ENCODE assay signal across 20 cellular contexts in genomic region chr15:54307252-54307902, GRCh38.
DNase-seq lines count a peak whose midpoint lies in the region; ATAC-seq and TF ChIP-seq lines count a peak whose summit lies in the region.
"Had no signal": no experiment of that assay in that cellular context is flagged by ENCODE, and none has a peak within 500 bp of the region (broad histone marks: within the 10 kb centered on the region; RNA-seq: fewer than 3 reads in every experiment).

No MANE protein-coding gene starts in this region.

- H3K27ac ChIP-seq in osteoblast (ENCODE audit: low read depth, low read length), result no peak overlapping the region
- no peak overlapping the region for H3K27ac ChIP-seq in suprapubic skin

- DNase-seq in GM12865 (ENCODE audit: low read depth), result peak; percentile 46
- peak; percentile 55 for DNase-seq in LHCN-M2 (ENCODE audit: low read depth)
- DNase-seq in osteoblast (ENCODE audit: insufficient read length, low spot score, missing footprints), result no peak
- DNase-seq in dermis blood vessel endothelial cell, result no peak
- DNase-seq in suprapubic skin (ENCODE audit: low spot score in 2 of 2), result no peak
- DNase-seq: Calu3, DMS79 treated with DMSO at 0.1 percent for 48 hours, HCEC 1CT, MM.1S, NCI-H2029, NCI-H2227 treated with DMSO at 0.1 percent for 48 hours, NCI-H526 treated with DMSO at 0.1 percent for 48 hours, PC-3, SK-N-SH, SW 1271 had no signal

- H3K27ac Mint-ChIP-seq in activated T-helper 17 cell treated with anti-CD3 and anti-CD28 coated beads, Interleukin-2, amount 50 U/mL, for 72 hours, result no peak overlapping the region
- H3K27ac Mint-ChIP-seq: T-helper 1 cell treated with Interleukin-12 subunit alpha and Interleukin-12 subunit beta and Interleukin-4 antibody, amounts not matched to agents 30 μg/mL and 1 μg/mL, for 36 hours had no signal

- no peaks in the 10 kb centered on the region for H3K27me3 Mint-ChIP-seq in activated T-helper 17 cell treated with anti-CD3 and anti-CD28 coated beads, Interleukin-2, amount 50 U/mL, for 72 hours

- H3K36me3 Mint-ChIP-seq in activated T-helper 17 cell treated with anti-CD3 and anti-CD28 coated beads, Interleukin-2, amount 50 U/mL, for 72 hours (ENCODE audit: low read depth), result no peaks in the 10 kb centered on the region

- H4K20me1 ChIP-seq in osteoblast (ENCODE audit: insufficient read depth, low read length), result no peaks in the 10 kb centered on the region

- no peak for TF ChIP-seq EP300 in suprapubic skin (IDR thresholded peaks at IDR 0.05)

- H3K4me1 ChIP-seq in osteoblast (ENCODE audit: insufficient read depth, low read length) (no peaks in the 10 kb centered on the region), suprapubic skin (no peaks in the 10 kb centered on the region)

- no peaks in the 10 kb centered on the region for H3K9me3 ChIP-seq in osteoblast (ENCODE audit: low read depth, low read length)
- peaks cover 5% of the 10 kb centered on the region for H3K9me3 ChIP-seq in suprapubic skin
- H3K9me3 ChIP-seq: SK-N-SH had no signal

- H3K27me3 ChIP-seq in osteoblast (ENCODE audit: insufficient read depth, low read length), result no peaks in the 10 kb centered on the region
- H3K27me3 ChIP-seq in suprapubic skin, result no peaks in the 10 kb centered on the region

- H2AFZ ChIP-seq in osteoblast (ENCODE audit: low read length), result no peak overlapping the region

- H3K36me3 ChIP-seq in osteoblast (ENCODE audit: insufficient read depth, low read length), result no peaks in the 10 kb centered on the region
- H3K36me3 ChIP-seq in suprapubic skin, result no peaks in the 10 kb centered on the region

- H3K4me1 Mint-ChIP-seq in activated T-helper 17 cell treated with anti-CD3 and anti-CD28 coated beads, Interleukin-2, amount 50 U/mL, for 72 hours, result no peaks in the 10 kb centered on the region

- no peak overlapping the region for H3K4me3 ChIP-seq in GM12865 (ENCODE audit: low read depth, low read length)
- H3K4me3 ChIP-seq in osteoblast (ENCODE audit: insufficient read depth, low read length), result no peak overlapping the region
- no peak overlapping the region for H3K4me3 ChIP-seq in suprapubic skin
- H3K4me3 ChIP-seq: K562 had no signal

- no peaks in the 10 kb centered on the region for H3K9me3 Mint-ChIP-seq in activated T-helper 17 cell treated with anti-CD3 and anti-CD28 coated beads, Interleukin-2, amount 50 U/mL, for 72 hours

- no peaks in the 10 kb centered on the region for H3K79me2 ChIP-seq in osteoblast (ENCODE audit: insufficient read depth, low read length)

- WGBS in suprapubic skin, result 91% methylated on average over 3 of the region's 3 CpGs

- no peak overlapping the region for H3K4me3 Mint-ChIP-seq in activated T-helper 17 cell treated with anti-CD3 and anti-CD28 coated beads, Interleukin-2, amount 50 U/mL, for 72 hours
- H3K4me3 Mint-ChIP-seq: T-helper 1 cell treated with Interleukin-12 subunit alpha and Interleukin-12 subunit beta and Interleukin-4 antibody, amounts not matched to agents 30 μg/mL and 1 μg/mL, for 36 hours had no signal

- no peak for TF ChIP-seq POLR2A in suprapubic skin (IDR thresholded peaks at IDR 0.05)

- H3K4me2 ChIP-seq in osteoblast (ENCODE audit: insufficient read depth, low read length), result no peak overlapping the region
- H3K4me2 ChIP-seq: SK-N-SH had no signal

- no peak for TF ChIP-seq CTCF in GM12865 (IDR thresholded peaks at IDR 0.05; ENCODE audit: insufficient read depth, low read depth, low read length, missing control alignments)
- TF ChIP-seq CTCF in osteoblast (IDR thresholded peaks at IDR 0.05; ENCODE audit: extremely low read depth, low read depth, low read length), result no peak
- TF ChIP-seq CTCF in suprapubic skin (IDR thresholded peaks at IDR 0.05), result no peak

- ATAC-seq in HG02938 (IDR thresholded peaks at IDR 0.05; ENCODE audit: unreplicated experiment), result peak; percentile 52
- ATAC-seq in activated T-helper 17 cell treated with anti-CD3 and anti-CD28 coated beads, Interleukin-2, amount 50 U/mL, for 72 hours (replicated peaks), result peak; percentile 44
- ATAC-seq in GM21526 (IDR thresholded peaks at IDR 0.05; ENCODE audit: low FRiP score, unreplicated experiment), result no peak
- ATAC-seq: K562, PC-3 had no signal

Comparison
In these comparisons a context has a peak if more than half of its experiments do, and no peak if none do; other contexts are left out.
1. DNase-seq: peak in GM12865 (single experiment) and LHCN-M2 (single experiment); none in osteoblast (single experiment), dermis blood vessel endothelial cell (single experiment) and suprapubic skin (0 of 2).